8 cellular contexts compared by ENCODE assay signal in genomic region chr19:47512183-47512947, GRCh38. TPM values are rescaled to one million over a fixed set of nuclear protein-coding genes. Genes with fewer than 3 reads are reported as not detected.
DNase-seq lines count a peak whose midpoint lies in the region; ATAC-seq and TF ChIP-seq lines count a peak whose summit lies in the region.

No MANE protein-coding gene starts in this region.

- peak overlapping the region; percentile 100 for H3K4me3 Mint-ChIP-seq in natural killer cell treated with Interleukin-12 subunit alpha and Interleukin-12 subunit beta and Interleukin-15 and Interleukin-18, amount 100 ng/mL, for 72 hours

- ATAC-seq in natural killer cell treated with Interleukin-12 subunit alpha and Interleukin-12 subunit beta and Interleukin-15 and Interleukin-18, amount 100 ng/mL, for 72 hours: no peak

- TF ChIP-seq CTCF in coronary artery (IDR thresholded peaks at IDR 0.05) (no peak), GM20000 (IDR thresholded peaks at IDR 0.05; ENCODE audit: extremely low read depth, missing control alignments) (no peak)

- no peaks in the 10 kb centered on the region for H3K9me3 ChIP-seq in BLaER1 treated with 17β-estradiol and CSF1 and Interleukin-3, amounts not matched to agents 10 nM and 100 nM (replicated peaks in 1 of 11)

- H3K27ac Mint-ChIP-seq in natural killer cell treated with Interleukin-12 subunit alpha and Interleukin-12 subunit beta and Interleukin-15 and Interleukin-18, amount 100 ng/mL, for 72 hours: peak overlapping the region; percentile 98 to 99

- peaks cover 53 to 67% of the 10 kb centered on the region in 2 donors for H3K4me1 Mint-ChIP-seq in natural killer cell treated with Interleukin-12 subunit alpha and Interleukin-12 subunit beta and Interleukin-15 and Interleukin-18, amount 100 ng/mL, for 72 hours (ENCODE audit: low read depth in 2 of 2)

- peak overlapping the region in 4 of 10 experiments; percentile 4 to 97 (median 92); a peak in 6 of 20 replicates for H3K4me3 ChIP-seq in BLaER1 treated with 17β-estradiol and CSF1 and Interleukin-3, amounts not matched to agents 10 nM and 100 nM
- H3K4me3 ChIP-seq in coronary artery: peak overlapping the region; percentile 84

- no peaks in the 10 kb centered on the region for H3K9me3 Mint-ChIP-seq in natural killer cell treated with Interleukin-12 subunit alpha and Interleukin-12 subunit beta and Interleukin-15 and Interleukin-18, amount 100 ng/mL, for 72 hours

- H3K27ac ChIP-seq in BLaER1 treated with 17β-estradiol and CSF1 and Interleukin-3, amounts not matched to agents 10 nM and 100 nM: peak overlapping the region in 4 of 11 experiments; percentile 28 to 98 (median 66); a peak in 4 of 22 replicates
- peak overlapping the region; percentile 56 to 62 for H3K27ac ChIP-seq in coronary artery

- peaks cover 55 to 85% (median 72%) of the 10 kb centered on the region in 10 experiments for H3K4me1 ChIP-seq in BLaER1 treated with 17β-estradiol and CSF1 and Interleukin-3, amounts not matched to agents 10 nM and 100 nM

- H3K36me3 Mint-ChIP-seq in natural killer cell treated with Interleukin-12 subunit alpha and Interleukin-12 subunit beta and Interleukin-15 and Interleukin-18, amount 100 ng/mL, for 72 hours: no peaks in the 10 kb centered on the region

- peak; percentile 35 for DNase-seq in LoVo (ENCODE audit: low spot score)
- DNase-seq in coronary artery (ENCODE audit: low spot score): no peak
- no peak for DNase-seq in natural killer cell treated with Interleukin-12 subunit alpha and Interleukin-12 subunit beta and Interleukin-15 and Interleukin-18, amount 100 ng/mL, for 72 hours (ENCODE audit: low spot score)
- DNase-seq in GM20000 (ENCODE audit: low spot score): no peak
- no peak for DNase-seq in stimulated activated CD4-positive, alpha-beta T cell treated with anti-CD3 and anti-CD28 coated beads, Interleukin-2, amount 100 ng/mL, for 24 hours
- DNase-seq in inferior parietal cortex (ENCODE audit: extremely low spot score): no peak
- DNase-seq in GM19238 (ENCODE audit: insufficient read length, low spot score): no peak

- peaks cover 62 to 80% (median 71%) of the 10 kb centered on the region in 11 experiments for H4K20me1 ChIP-seq in BLaER1 treated with 17β-estradiol and CSF1 and Interleukin-3, amounts not matched to agents 10 nM and 100 nM

- peak overlapping the region in 10 of 11 experiments; percentile 92 to 99 (median 94); a peak in 18 of 22 replicates for H3K9ac ChIP-seq in BLaER1 treated with 17β-estradiol and CSF1 and Interleukin-3, amounts not matched to agents 10 nM and 100 nM

- H3K27me3 Mint-ChIP-seq in natural killer cell treated with Interleukin-12 subunit alpha and Interleukin-12 subunit beta and Interleukin-15 and Interleukin-18, amount 100 ng/mL, for 72 hours: no peaks in the 10 kb centered on the region

- peaks cover 0 to 31% (median 10%) of the 10 kb centered on the region in 11 experiments; a peak in 12 of 22 replicates for H3K36me3 ChIP-seq in BLaER1 treated with 17β-estradiol and CSF1 and Interleukin-3, amounts not matched to agents 10 nM and 100 nM

- peak overlapping the region; percentile 89 to 100 (median 98); a peak in 21 of 22 replicates for H3K4me2 ChIP-seq in BLaER1 treated with 17β-estradiol and CSF1 and Interleukin-3, amounts not matched to agents 10 nM and 100 nM

- peaks cover 0 to 16% (median 12%) of the 10 kb centered on the region in 11 experiments; a peak in 18 of 22 replicates for H3K27me3 ChIP-seq in BLaER1 treated with 17β-estradiol and CSF1 and Interleukin-3, amounts not matched to agents 10 nM and 100 nM

RNA-seq across cellular contexts. Expression of gene NAPA, which starts 2.5 kb away (rescaled TPM):
- 10 to 100 TPM; 69.9 to 78.8 TPM for total RNA-seq in natural killer cell treated with Interleukin-12 subunit alpha and Interleukin-12 subunit beta and Interleukin-15 and Interleukin-18, amount 100 ng/mL, for 72 hours

RNA-seq across cellular contexts. Expression of gene KPTN, which starts 28.3 kb away (rescaled TPM):
- total RNA-seq in natural killer cell treated with Interleukin-12 subunit alpha and Interleukin-12 subunit beta and Interleukin-15 and Interleukin-18, amount 100 ng/mL, for 72 hours: 10 to 100 TPM in 1 of 2 donors, 1 to 10 TPM in 1; 4.9 to 11.4 TPM

RNA-seq across cellular contexts. Expression of gene SLC8A2, which starts 40.7 kb away (rescaled TPM):
- not detected for total RNA-seq in natural killer cell treated with Interleukin-12 subunit alpha and Interleukin-12 subunit beta and Interleukin-15 and Interleukin-18, amount 100 ng/mL, for 72 hours
